In the genomic region with DNA sequence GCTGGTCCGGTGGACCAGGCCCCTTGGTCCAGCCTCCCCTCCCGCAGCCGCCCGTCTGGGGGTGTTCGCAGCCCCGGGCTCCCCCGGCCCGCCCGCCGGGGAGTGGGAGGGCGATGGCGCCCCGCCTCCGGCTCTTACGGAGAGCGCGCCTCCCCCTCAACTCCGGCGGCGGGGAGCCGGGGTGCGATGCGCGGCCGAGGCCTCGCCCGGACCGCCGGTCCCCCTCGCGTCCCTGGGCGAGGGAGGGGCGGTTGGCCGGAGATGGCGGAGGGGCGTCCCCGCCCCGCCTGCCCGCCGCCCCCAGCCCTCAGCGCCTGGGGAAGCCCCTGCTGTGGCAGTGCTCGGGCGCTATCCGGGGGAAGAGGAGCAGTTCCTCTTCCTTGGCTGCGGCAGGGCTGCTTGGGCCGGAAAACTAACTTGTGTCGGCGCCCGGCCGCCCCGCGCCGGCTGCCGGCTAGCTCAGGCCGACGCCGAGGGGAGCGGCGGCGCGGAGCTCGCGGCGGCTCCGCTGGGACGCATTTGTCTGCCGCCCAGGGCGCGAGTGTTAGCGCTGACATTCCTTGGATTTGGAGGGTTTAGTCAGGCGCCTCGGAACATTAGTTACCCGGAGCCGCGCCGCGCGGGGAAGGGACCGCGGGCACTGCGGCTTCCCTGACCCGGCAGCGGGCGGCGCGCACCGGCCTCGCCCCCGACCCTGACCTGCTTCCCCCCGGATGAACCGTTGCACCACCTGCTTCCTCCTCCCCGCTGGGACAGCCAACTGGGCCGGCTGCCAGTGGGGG, we compare ENCODE assay signal across 1 cellular context.
A peak's percentile ranks its signal among the peaks of the same experiment; 100 is the strongest.
TF ChIP-seq lines count a peak whose summit lies in the region.

No MANE protein-coding gene starts in this region.

TF ChIP-seq in HEK293, 187 proteins besides CTCF, POLR2A, EP300 and RAD21 (continued from another document):
- no peak for TF ChIP-seq ZNF510 (tag by site-specific recombination; IDR thresholded peaks at IDR 0.05; ENCODE audit: insufficient replicate concordance)
- no peak for TF ChIP-seq ZNF501 (tag by site-specific recombination; IDR thresholded peaks at IDR 0.05)
- TF ChIP-seq, protein P1, sequence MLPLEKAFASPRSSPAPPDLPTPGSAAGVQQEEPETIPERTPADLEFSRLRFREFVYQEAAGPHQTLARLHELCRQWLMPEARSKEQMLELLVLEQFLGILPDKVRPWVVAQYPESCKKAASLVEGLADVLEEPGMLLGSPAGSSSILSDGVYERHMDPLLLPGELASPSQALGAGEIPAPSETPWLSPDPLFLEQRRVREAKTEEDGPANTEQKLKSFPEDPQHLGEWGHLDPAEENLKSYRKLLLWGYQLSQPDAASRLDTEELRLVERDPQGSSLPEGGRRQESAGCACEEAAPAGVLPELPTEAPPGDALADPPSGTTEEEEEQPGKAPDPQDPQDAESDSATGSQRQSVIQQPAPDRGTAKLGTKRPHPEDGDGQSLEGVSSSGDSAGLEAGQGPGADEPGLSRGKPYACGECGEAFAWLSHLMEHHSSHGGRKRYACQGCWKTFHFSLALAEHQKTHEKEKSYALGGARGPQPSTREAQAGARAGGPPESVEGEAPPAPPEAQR (tag by site-specific recombination; IDR thresholded peaks at IDR 0.05): no peak
- TF ChIP-seq ZNF785 (tag by site-specific recombination; IDR thresholded peaks at IDR 0.05): no peak
- TF ChIP-seq ZNF629 (tag by site-specific recombination; IDR thresholded peaks at IDR 0.05): no peak
- TF ChIP-seq, protein P2, sequence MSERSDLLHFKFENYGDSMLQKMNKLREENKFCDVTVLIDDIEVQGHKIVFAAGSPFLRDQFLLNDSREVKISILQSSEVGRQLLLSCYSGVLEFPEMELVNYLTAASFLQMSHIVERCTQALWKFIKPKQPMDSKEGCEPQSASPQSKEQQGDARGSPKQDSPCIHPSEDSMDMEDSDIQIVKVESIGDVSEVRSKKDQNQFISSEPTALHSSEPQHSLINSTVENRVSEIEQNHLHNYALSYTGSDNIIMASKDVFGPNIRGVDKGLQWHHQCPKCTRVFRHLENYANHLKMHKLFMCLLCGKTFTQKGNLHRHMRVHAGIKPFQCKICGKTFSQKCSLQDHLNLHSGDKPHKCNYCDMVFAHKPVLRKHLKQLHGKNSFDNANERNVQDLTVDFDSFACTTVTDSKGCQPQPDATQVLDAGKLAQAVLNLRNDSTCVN (tag by site-specific recombination; optimal IDR thresholded peaks at IDR 0.05): peak; percentile 80
- TF ChIP-seq ZNF341 (tag by site-specific recombination; IDR thresholded peaks at IDR 0.05; ENCODE audit: low read depth): peak; percentile 82
- TF ChIP-seq RBAK (tag by site-specific recombination; IDR thresholded peaks at IDR 0.05): no peak
- no peak for TF ChIP-seq ZNF658 (tag by site-specific recombination; IDR thresholded peaks at IDR 0.05)
- TF ChIP-seq, protein P3, sequence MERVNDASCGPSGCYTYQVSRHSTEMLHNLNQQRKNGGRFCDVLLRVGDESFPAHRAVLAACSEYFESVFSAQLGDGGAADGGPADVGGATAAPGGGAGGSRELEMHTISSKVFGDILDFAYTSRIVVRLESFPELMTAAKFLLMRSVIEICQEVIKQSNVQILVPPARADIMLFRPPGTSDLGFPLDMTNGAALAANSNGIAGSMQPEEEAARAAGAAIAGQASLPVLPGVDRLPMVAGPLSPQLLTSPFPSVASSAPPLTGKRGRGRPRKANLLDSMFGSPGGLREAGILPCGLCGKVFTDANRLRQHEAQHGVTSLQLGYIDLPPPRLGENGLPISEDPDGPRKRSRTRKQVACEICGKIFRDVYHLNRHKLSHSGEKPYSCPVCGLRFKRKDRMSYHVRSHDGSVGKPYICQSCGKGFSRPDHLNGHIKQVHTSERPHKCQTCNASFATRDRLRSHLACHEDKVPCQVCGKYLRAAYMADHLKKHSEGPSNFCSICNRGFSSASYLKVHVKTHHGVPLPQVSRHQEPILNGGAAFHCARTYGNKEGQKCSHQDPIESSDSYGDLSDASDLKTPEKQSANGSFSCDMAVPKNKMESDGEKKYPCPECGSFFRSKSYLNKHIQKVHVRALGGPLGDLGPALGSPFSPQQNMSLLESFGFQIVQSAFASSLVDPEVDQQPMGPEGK (tag by site-specific recombination; IDR thresholded peaks at IDR 0.05): peak; percentile 68
- TF ChIP-seq, protein P4, sequence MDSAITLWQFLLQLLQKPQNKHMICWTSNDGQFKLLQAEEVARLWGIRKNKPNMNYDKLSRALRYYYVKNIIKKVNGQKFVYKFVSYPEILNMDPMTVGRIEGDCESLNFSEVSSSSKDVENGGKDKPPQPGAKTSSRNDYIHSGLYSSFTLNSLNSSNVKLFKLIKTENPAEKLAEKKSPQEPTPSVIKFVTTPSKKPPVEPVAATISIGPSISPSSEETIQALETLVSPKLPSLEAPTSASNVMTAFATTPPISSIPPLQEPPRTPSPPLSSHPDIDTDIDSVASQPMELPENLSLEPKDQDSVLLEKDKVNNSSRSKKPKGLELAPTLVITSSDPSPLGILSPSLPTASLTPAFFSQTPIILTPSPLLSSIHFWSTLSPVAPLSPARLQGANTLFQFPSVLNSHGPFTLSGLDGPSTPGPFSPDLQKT (IDR thresholded peaks at IDR 0.05; ENCODE audit: borderline replicate concordance, low read depth, low read length): no peak
- 0 out of 2 replicates have a peak, but pooled peaks have one; percentile 39 for TF ChIP-seq ZNF561 (tag by site-specific recombination; IDR thresholded peaks at IDR 0.05; ENCODE audit: borderline replicate concordance)
- no peak for TF ChIP-seq ZNF701 (tag by site-specific recombination; IDR thresholded peaks at IDR 0.05)
- 0 out of 2 replicates have a peak, but pooled peaks have one; percentile 22 for TF ChIP-seq KLF10 (tag by site-specific recombination; IDR thresholded peaks at IDR 0.05)
- no peak for TF ChIP-seq ZNF366 (tag by site-specific recombination; conservative IDR thresholded peaks at IDR 0.05)
- TF ChIP-seq ZNF114 (tag by site-specific recombination; IDR thresholded peaks at IDR 0.05): no peak
- no peak for TF ChIP-seq ZNF174 (tag by site-specific recombination; IDR thresholded peaks at IDR 0.05)
- TF ChIP-seq, protein P5, sequence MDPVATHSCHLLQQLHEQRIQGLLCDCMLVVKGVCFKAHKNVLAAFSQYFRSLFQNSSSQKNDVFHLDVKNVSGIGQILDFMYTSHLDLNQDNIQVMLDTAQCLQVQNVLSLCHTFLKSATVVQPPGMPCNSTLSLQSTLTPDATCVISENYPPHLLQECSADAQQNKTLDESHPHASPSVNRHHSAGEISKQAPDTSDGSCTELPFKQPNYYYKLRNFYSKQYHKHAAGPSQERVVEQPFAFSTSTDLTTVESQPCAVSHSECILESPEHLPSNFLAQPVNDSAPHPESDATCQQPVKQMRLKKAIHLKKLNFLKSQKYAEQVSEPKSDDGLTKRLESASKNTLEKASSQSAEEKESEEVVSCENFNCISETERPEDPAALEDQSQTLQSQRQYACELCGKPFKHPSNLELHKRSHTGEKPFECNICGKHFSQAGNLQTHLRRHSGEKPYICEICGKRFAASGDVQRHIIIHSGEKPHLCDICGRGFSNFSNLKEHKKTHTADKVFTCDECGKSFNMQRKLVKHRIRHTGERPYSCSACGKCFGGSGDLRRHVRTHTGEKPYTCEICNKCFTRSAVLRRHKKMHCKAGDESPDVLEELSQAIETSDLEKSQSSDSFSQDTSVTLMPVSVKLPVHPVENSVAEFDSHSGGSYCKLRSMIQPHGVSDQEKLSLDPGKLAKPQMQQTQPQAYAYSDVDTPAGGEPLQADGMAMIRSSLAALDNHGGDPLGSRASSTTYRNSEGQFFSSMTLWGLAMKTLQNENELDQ (tag by site-specific recombination; IDR thresholded peaks at IDR 0.05; ENCODE audit: low read depth): no peak
- peak; percentile 27 for TF ChIP-seq ZBTB8A (tag by site-specific recombination; IDR thresholded peaks at IDR 0.05)
- peak; percentile 42 for TF ChIP-seq SP2 (tag by site-specific recombination; IDR thresholded peaks at IDR 0.05)
- no peak for TF ChIP-seq ZNF548 (tag by site-specific recombination; IDR thresholded peaks at IDR 0.05)
- TF ChIP-seq, protein P6, sequence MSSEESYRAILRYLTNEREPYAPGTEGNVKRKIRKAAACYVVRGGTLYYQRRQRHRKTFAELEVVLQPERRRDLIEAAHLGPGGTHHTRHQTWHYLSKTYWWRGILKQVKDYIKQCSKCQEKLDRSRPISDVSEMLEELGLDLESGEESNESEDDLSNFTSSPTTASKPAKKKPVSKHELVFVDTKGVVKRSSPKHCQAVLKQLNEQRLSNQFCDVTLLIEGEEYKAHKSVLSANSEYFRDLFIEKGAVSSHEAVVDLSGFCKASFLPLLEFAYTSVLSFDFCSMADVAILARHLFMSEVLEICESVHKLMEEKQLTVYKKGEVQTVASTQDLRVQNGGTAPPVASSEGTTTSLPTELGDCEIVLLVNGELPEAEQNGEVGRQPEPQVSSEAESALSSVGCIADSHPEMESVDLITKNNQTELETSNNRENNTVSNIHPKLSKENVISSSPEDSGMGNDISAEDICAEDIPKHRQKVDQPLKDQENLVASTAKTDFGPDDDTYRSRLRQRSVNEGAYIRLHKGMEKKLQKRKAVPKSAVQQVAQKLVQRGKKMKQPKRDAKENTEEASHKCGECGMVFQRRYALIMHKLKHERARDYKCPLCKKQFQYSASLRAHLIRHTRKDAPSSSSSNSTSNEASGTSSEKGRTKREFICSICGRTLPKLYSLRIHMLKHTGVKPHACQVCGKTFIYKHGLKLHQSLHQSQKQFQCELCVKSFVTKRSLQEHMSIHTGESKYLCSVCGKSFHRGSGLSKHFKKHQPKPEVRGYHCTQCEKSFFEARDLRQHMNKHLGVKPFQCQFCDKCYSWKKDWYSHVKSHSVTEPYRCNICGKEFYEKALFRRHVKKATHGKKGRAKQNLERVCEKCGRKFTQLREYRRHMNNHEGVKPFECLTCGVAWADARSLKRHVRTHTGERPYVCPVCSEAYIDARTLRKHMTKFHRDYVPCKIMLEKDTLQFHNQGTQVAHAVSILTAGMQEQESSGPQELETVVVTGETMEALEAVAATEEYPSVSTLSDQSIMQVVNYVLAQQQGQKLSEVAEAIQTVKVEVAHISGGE (tag by site-specific recombination; conservative IDR thresholded peaks at IDR 0.05; ENCODE audit: low read depth): peak; percentile 62
- no peak for TF ChIP-seq ZSCAN23 (tag by site-specific recombination; IDR thresholded peaks at IDR 0.05)
- TF ChIP-seq, protein P7, sequence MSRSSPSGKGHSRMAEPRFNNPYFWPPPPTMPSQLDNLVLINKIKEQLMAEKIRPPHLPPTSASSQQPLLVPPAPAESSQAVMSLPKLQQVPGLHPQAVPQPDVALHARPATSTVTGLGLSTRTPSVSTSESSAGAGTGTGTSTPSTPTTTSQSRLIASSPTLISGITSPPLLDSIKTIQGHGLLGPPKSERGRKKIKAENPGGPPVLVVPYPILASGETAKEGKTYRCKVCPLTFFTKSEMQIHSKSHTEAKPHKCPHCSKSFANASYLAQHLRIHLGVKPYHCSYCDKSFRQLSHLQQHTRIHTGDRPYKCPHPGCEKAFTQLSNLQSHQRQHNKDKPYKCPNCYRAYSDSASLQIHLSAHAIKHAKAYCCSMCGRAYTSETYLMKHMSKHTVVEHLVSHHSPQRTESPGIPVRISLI (tag by site-specific recombination; IDR thresholded peaks at IDR 0.05): no peak
- no peak for TF ChIP-seq ZNF221 (tag by site-specific recombination; IDR thresholded peaks at IDR 0.05; ENCODE audit: borderline replicate concordance)
- TF ChIP-seq, protein P8, sequence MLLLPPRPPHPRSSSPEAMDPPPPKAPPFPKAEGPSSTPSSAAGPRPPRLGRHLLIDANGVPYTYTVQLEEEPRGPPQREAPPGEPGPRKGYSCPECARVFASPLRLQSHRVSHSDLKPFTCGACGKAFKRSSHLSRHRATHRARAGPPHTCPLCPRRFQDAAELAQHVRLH (tag by site-specific recombination; IDR thresholded peaks at IDR 0.05): no peak
- peak; percentile 35 for TF ChIP-seq GLIS2 (tag by site-specific recombination; IDR thresholded peaks at IDR 0.05)
- TF ChIP-seq OVOL3 (tag by site-specific recombination; IDR thresholded peaks at IDR 0.05): no peak
- TF ChIP-seq ZNF600 (tag by site-specific recombination; IDR thresholded peaks at IDR 0.05): no peak
- TF ChIP-seq ZNF169 (tag by site-specific recombination; IDR thresholded peaks at IDR 0.05): no peak
- no peak for TF ChIP-seq ZNF394 (tag by site-specific recombination; IDR thresholded peaks at IDR 0.05; ENCODE audit: borderline replicate concordance)
- TF ChIP-seq GLIS1 (tag by site-specific recombination; IDR thresholded peaks at IDR 0.05): no peak
- no peak for TF ChIP-seq ZNF664 (tag by site-specific recombination; IDR thresholded peaks at IDR 0.05)
